In genomic region chr7:159272739-159273138, GRCh38 we compare ENCODE assay signal across 17 cellular contexts.
DNase-seq lines count a peak whose midpoint lies in the region; TF ChIP-seq lines count a peak whose summit lies in the region.
"Had no signal": no experiment of that assay in that cellular context is flagged by ENCODE, and none has a peak within 500 bp of the region (broad histone marks: within the 10 kb centered on the region; RNA-seq: fewer than 3 reads in every experiment).

No MANE protein-coding gene starts in this region.

- no peaks in the 10 kb centered on the region; the same call in none of the 2 replicates for H3K27me3 Mint-ChIP-seq in H9 (ENCODE audit: low read depth)

- no CpG with 5 or more reads among the region's 3 CpGs for WGBS in H9 (ENCODE audit: extremely low coverage, insufficient read length, low lambda C conversion rate)

- no peaks in the 10 kb centered on the region for H3K23me2 ChIP-seq in H9 (ENCODE audit: insufficient read length, low read depth, low read length, poor library complexity, severe bottlenecking)

- no peaks in the 10 kb centered on the region for H3K79me2 ChIP-seq in H9 (ENCODE audit: insufficient read depth, low read length)

- no peaks in the 10 kb centered on the region for H3K4me1 Mint-ChIP-seq in H9
- H3K4me1 Mint-ChIP-seq: CD14-positive monocyte; CD4-positive, alpha-beta memory T cell had no signal

- H3K27me3 ChIP-seq in H9 (ENCODE audit: insufficient read depth, low read length) (no peaks in the 10 kb centered on the region), WERI-Rb-1 (ENCODE audit: insufficient read depth, low read depth, severe bottlenecking) (no peaks in the 10 kb centered on the region), H7 (ENCODE audit: control insufficient read depth, insufficient read depth, low read length) (no peaks in the 10 kb centered on the region)
- H3K27me3 ChIP-seq: BLaER1 had no signal

- no peaks in the 10 kb centered on the region for H3K79me1 ChIP-seq in H9 (ENCODE audit: insufficient read depth, low read depth, low read length, poor library complexity, severe bottlenecking)

- DNase-seq in NCI-H748 (lab: John Stamatoyannopoulos, UW; ENCODE audit: unreplicated experiment) (peak; percentile 5), NCI-H748 treated with DMSO at 0.1 percent for 48 hours (lab: John Stamatoyannopoulos, UW) (no peak), H9 (peak; percentile 27), NCI-H345 (lab: John Stamatoyannopoulos, UW) (peak; percentile 23), WERI-Rb-1 (peak; percentile 75), H7 (no peak), A172 (ENCODE audit: low spot score) (no peak)
- DNase-seq in activated naive CD4-positive, alpha-beta T cell treated with Interleukin-2 at 50 U/mL for 16 hours = no peak
- DNase-seq: AML-193; CD4-positive, alpha-beta memory T cell; DMS153; DMS79; HCEC 1CT had no signal

- no peak overlapping the region for H3K4ac ChIP-seq in H9 (ENCODE audit: low read depth, low read length)

- H2BK20ac ChIP-seq in H9 (ENCODE audit: low read depth, low read length, poor library complexity, severe bottlenecking) = no peak overlapping the region

- H3K27ac ChIP-seq in H9 (ENCODE audit: insufficient read length, low read depth, low read length) (no peak overlapping the region), WERI-Rb-1 (no peak overlapping the region)
- H3K27ac ChIP-seq: A549, BLaER1 had no signal

- H2AFZ ChIP-seq in H9 (ENCODE audit: low read length) = no peak overlapping the region

- H3K14ac ChIP-seq in H9 (ENCODE audit: insufficient read depth, low read length) = no peak overlapping the region

- H3K4me3 ChIP-seq in WERI-Rb-1 (ENCODE audit: low read depth, low read length) (no peak overlapping the region), H7 (ENCODE audit: insufficient read depth, low read depth, low read length) (no peak overlapping the region)
- H3K4me3 ChIP-seq: A549, BLaER1, GM12878 had no signal

- H2BK15ac ChIP-seq in H9 (ENCODE audit: low read depth, low read length) = no peak overlapping the region

- no peak overlapping the region for H3K23ac ChIP-seq in H9 (ENCODE audit: insufficient read length, low read depth, low read length)

- H3K56ac ChIP-seq in H9 (ENCODE audit: insufficient read length, low read depth, low read length) = no peak overlapping the region

- H3T11ph ChIP-seq in H9 (ENCODE audit: low read length) = no peak overlapping the region

- no peak overlapping the region for H3K4me2 ChIP-seq in H9 (ENCODE audit: insufficient read depth, insufficient read length, low read length)
- H3K4me2 ChIP-seq: A549, BLaER1 had no signal

- no peak overlapping the region for H3K27ac Mint-ChIP-seq in H9
- H3K27ac Mint-ChIP-seq: CD4-positive, alpha-beta memory T cell had no signal

- no peak overlapping the region for H3K18ac ChIP-seq in H9 (ENCODE audit: insufficient read length, low read depth, low read length)

- H3K9me3 Mint-ChIP-seq in H9 = peaks cover 29 to 98% of the 10 kb centered on the region in 2 experiments

- H3K9me3 ChIP-seq in H9 (ENCODE audit: control insufficient read depth, low read depth, low read length) = peaks cover 7% of the 10 kb centered on the region
- peaks cover 15% of the 10 kb centered on the region for H3K9me3 ChIP-seq in WERI-Rb-1 (ENCODE audit: severe bottlenecking)

- H2BK5ac ChIP-seq in H9 (ENCODE audit: insufficient read length, low read length) = no peak overlapping the region

- H4K5ac ChIP-seq in H9 (ENCODE audit: insufficient read length, low read depth, low read length) = no peak overlapping the region

- peaks cover 0 to 36% (median 4%) of the 10 kb centered on the region in 3 experiments; a peak in 5 of 7 replicates for H3K36me3 Mint-ChIP-seq in H9 (ENCODE audit: insufficient read depth in 1 of 3, low read depth in 3 of 3)
- H3K36me3 Mint-ChIP-seq: CD14-positive monocyte had no signal

- no peak overlapping the region for H3K9ac ChIP-seq in H9 (ENCODE audit: extremely low read depth, insufficient read length, low read length)
- H3K9ac ChIP-seq: BLaER1 had no signal

- no peaks in the 10 kb centered on the region for H4K20me1 ChIP-seq in H9 (ENCODE audit: control insufficient read depth, insufficient read depth, insufficient read length)
- H4K20me1 ChIP-seq: BLaER1 had no signal

- no peak overlapping the region for H4K91ac ChIP-seq in H9 (ENCODE audit: insufficient read length, low read depth, low read length)

- TF ChIP-seq CTCF in H9 (conservative IDR thresholded peaks at IDR 0.05) (no peak), WERI-Rb-1 (IDR thresholded peaks at IDR 0.05; ENCODE audit: low read depth, low read length) (peak; percentile 60; the same call in 1 of the 2 replicates)

- no peaks in the 10 kb centered on the region for H3K4me1 ChIP-seq in H9 (ENCODE audit: insufficient read depth, low read length)
- H3K4me1 ChIP-seq: A549 had no signal

- no peaks in the 10 kb centered on the region for H3K36me3 ChIP-seq in WERI-Rb-1
- no peaks in the 10 kb centered on the region for H3K36me3 ChIP-seq in H7 (replicated peaks; ENCODE audit: control insufficient read depth, insufficient read depth, low read length)
- H3K36me3 ChIP-seq: BLaER1 had no signal

- H2AK5ac ChIP-seq in H9 (ENCODE audit: insufficient read length, low read length) = no peak overlapping the region

- no peak overlapping the region for H3K4me3 Mint-ChIP-seq in H9
- H3K4me3 Mint-ChIP-seq: CD14-positive monocyte; CD4-positive, alpha-beta memory T cell had no signal

- no peak overlapping the region for H2BK12ac ChIP-seq in H9 (ENCODE audit: insufficient read length, low read depth, low read length)

- H4K8ac ChIP-seq in H9 (replicated peaks; ENCODE audit: insufficient read length, low read depth, low read length) = no peak overlapping the region

- H2BK120ac ChIP-seq in H9 (ENCODE audit: low read depth, low read length, poor library complexity, severe bottlenecking) = no peak overlapping the region

Comparison
In these comparisons a context has a peak if more than half of its experiments do, and no peak if none do; other contexts are left out.
1. DNase-seq: peak in NCI-H748 (single experiment), H9 (single experiment), NCI-H345 (single experiment) and WERI-Rb-1 (single experiment); none in NCI-H748 treated with DMSO at 0.1 percent for 48 hours (single experiment), H7 (single experiment), A172 (single experiment) and activated naive CD4-positive, alpha-beta T cell treated with Interleukin-2 at 50 U/mL for 16 hours (single experiment).